In genomic region chr4:136967069-136967468, GRCh38 we compare ENCODE assay signal across 28 cellular contexts.
"Had no signal": no experiment of that assay in that cellular context is flagged by ENCODE, and none has a peak within 500 bp of the region (broad histone marks: within the 10 kb centered on the region; RNA-seq: fewer than 3 reads in every experiment).

No MANE protein-coding gene starts in this region.

- H3K4me3 Mint-ChIP-seq: activated B cell treated with CpG ODN at 0.5 μM for 24 hours; activated CD8-positive, alpha-beta T cell treated with anti-CD3 and anti-CD28 coated beads for 36 hours; activated naive CD8-positive, alpha-beta T cell; activated T-cell treated with anti-CD3 and anti-CD28 coated beads, Interleukin-2, amount 50 U/mL, for 4 hours; activated T-helper 17 cell treated with anti-CD3 and anti-CD28 coated beads, Interleukin-2, amount 50 U/mL, for 72 hours; T-helper 1 cell treated with Interleukin-12 subunit alpha and Interleukin-12 subunit beta and Interleukin-4 antibody, amounts not matched to agents 30 μg/mL and 1 μg/mL, for 36 hours had no signal

- H3K4me1 ChIP-seq: body of pancreas, colonic mucosa, heart left ventricle had no signal

- DNase-seq: activated B cell treated with CpG ODN at 0.5 μM for 24 hours; activated CD4-positive, alpha-beta T cell treated with anti-CD3 and anti-CD28 coated beads for 48 hours; activated CD4-positive, alpha-beta T cell treated with anti-CD3 and anti-CD28 coated beads, Interleukin-2, amount 50 U/mL, for 1 hour; activated CD4-positive, alpha-beta T cell treated with anti-CD3 and anti-CD28 coated beads, Interleukin-2, amount 50 U/mL, for 48 hours; activated CD8-positive, alpha-beta memory T cell treated with anti-CD3 and anti-CD28 coated beads for 24 hours; activated CD8-positive, alpha-beta T cell treated with anti-CD3 and anti-CD28 coated beads for 36 hours; activated effector memory CD4-positive, alpha-beta T cell treated with Interleukin-2 at 50 U/mL for 16 hours; activated gamma-delta T cell treated with Interleukin-2 at 50 U/mL for 16 hours; activated naive CD4-positive, alpha-beta T cell treated with anti-CD3 and anti-CD28 coated beads, Interleukin-2, amount 50 U/mL, for 16 hours; activated naive CD4-positive, alpha-beta T cell treated with Interleukin-2 at 50 U/mL for 16 hours; activated T-cell treated with anti-CD3 and anti-CD28 coated beads, Interleukin-2, amount 50 U/mL, for 4 hours; amygdala; aorta; body of pancreas; central memory CD4-positive, alpha-beta T cell; cerebellar nuclear complex; colonic mucosa; effector CD8-positive, alpha-beta T cell; glutamatergic neuron; heart left ventricle; T-helper 9 cell; WERI-Rb-1 had no signal

- H3K36me3 ChIP-seq: cardiac muscle cell, colonic mucosa, heart left ventricle, WERI-Rb-1 had no signal

- H3K27ac Mint-ChIP-seq: activated B cell treated with CpG ODN at 0.5 μM for 24 hours; activated CD8-positive, alpha-beta T cell treated with anti-CD3 and anti-CD28 coated beads for 36 hours; activated naive CD8-positive, alpha-beta T cell; activated T-helper 17 cell treated with anti-CD3 and anti-CD28 coated beads, Interleukin-2, amount 50 U/mL, for 72 hours; T-helper 1 cell treated with Interleukin-12 subunit alpha and Interleukin-12 subunit beta and Interleukin-4 antibody, amounts not matched to agents 30 μg/mL and 1 μg/mL, for 36 hours had no signal

- H3K9me3 ChIP-seq: body of pancreas, colonic mucosa, heart left ventricle had no signal

- H3K27me3 ChIP-seq: body of pancreas, cardiac muscle cell, colonic mucosa, heart left ventricle had no signal

- H3K4me1 Mint-ChIP-seq: activated B cell treated with CpG ODN at 0.5 μM for 24 hours; activated T-helper 17 cell treated with anti-CD3 and anti-CD28 coated beads, Interleukin-2, amount 50 U/mL, for 72 hours had no signal

- H3K9me3 Mint-ChIP-seq: activated B cell treated with CpG ODN at 0.5 μM for 24 hours; T-helper 1 cell treated with Interleukin-12 subunit alpha and Interleukin-12 subunit beta and Interleukin-4 antibody, amounts not matched to agents 30 μg/mL and 1 μg/mL, for 36 hours had no signal

- H3K36me3 Mint-ChIP-seq: activated naive CD8-positive, alpha-beta T cell had no signal

- H3K27ac ChIP-seq: body of pancreas, cardiac muscle cell, colonic mucosa, heart left ventricle, WERI-Rb-1 had no signal

- H3K27me3 Mint-ChIP-seq: activated B cell treated with CpG ODN at 0.5 μM for 24 hours; activated CD8-positive, alpha-beta T cell treated with anti-CD3 and anti-CD28 coated beads for 36 hours; activated naive CD8-positive, alpha-beta T cell; activated T-helper 17 cell treated with anti-CD3 and anti-CD28 coated beads, Interleukin-2, amount 50 U/mL, for 72 hours had no signal

- H3K4me3 ChIP-seq: body of pancreas, cardiac muscle cell, colonic mucosa, heart left ventricle had no signal

- ATAC-seq: activated CD4-positive, CD25-positive, alpha-beta regulatory T cell treated with anti-CD3 and anti-CD28 coated beads, Interleukin-2, amount 50 U/mL, for 24 hours; activated CD8-positive, alpha-beta T cell treated with anti-CD3 and anti-CD28 coated beads for 36 hours; activated T-cell treated with anti-CD3 and anti-CD28 coated beads, Interleukin-2, amount 50 U/mL, for 4 hours; activated T-helper 17 cell treated with anti-CD3 and anti-CD28 coated beads, Interleukin-2, amount 50 U/mL, for 72 hours; body of pancreas; esophagus mucosa; heart left ventricle had no signal
